Comparison of ENCODE assay signal across 7 cellular contexts in the genomic region with DNA sequence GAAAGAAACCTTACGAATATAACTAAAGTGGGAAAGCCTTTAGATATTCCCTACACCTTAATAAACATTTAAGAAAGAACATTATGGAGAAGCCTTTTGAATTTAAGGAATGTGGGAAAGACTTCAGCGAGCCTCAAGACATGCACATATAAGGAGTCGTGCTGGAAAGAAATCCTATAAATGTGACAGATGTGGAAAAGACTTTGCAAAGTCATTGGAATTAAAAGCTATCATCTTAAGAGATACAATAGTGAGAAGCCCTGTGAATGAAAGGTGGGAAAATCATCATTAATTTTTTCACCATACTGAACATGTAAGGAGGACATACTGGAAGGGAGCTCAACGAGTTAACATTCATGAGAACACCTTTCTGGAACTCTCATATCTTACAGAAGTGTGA.
"Had no signal": no experiment of that assay in that cellular context is flagged by ENCODE, and none has a peak within 500 bp of the region (broad histone marks: within the 10 kb centered on the region; RNA-seq: fewer than 3 reads in every experiment).

No MANE protein-coding gene starts in this region.

- H3K4me2 ChIP-seq: KMS-11 had no signal

- ATAC-seq: HepG2 had no signal

- H3K9ac ChIP-seq: KMS-11 had no signal

- FAIRE-seq: HepG2, HTR-8/SVneo had no signal

- DNase-seq: IMR-90, KBM-7, KG1 had no signal

- H3K27ac ChIP-seq: HL-60, KMS-11 had no signal
